ENCODE assay signal across 8 cellular contexts in genomic region chr7:76047811-76048667, GRCh38. TPM values are rescaled to one million over a fixed set of nuclear protein-coding genes. Genes with fewer than 3 reads are reported as not detected.
A peak's percentile ranks its signal among the peaks of the same experiment; 100 is the strongest.
DNase-seq lines count a peak whose midpoint lies in the region; ATAC-seq and TF ChIP-seq lines count a peak whose summit lies in the region.

TSS of gene MDH2 (plus strand) at chr7:76048106. CDS start at chr7:76048161, 55 bp downstream.
TSS of gene STYXL1 (minus strand) at chr7:76048000. CDS start at chr7:76030523, 17,477 bp downstream.

- peak; percentile 95 for ATAC-seq in GM21619 (IDR thresholded peaks at IDR 0.05; ENCODE audit: unreplicated experiment)

- intact Hi-C loops in PC-9 (cut with micrococcal nuclease; ENCODE audit: unreplicated experiment) = loop anchor here (2.0 to 5.0 kb wide), 3 partner anchors 56 to 244 kb away; partner anchors contain the start of gene TMEM120A

- H2AFZ ChIP-seq in PC-9 = peak within 1 kb of the TSS; percentile 90

- TSS peak; percentile 56 for BruUV-seq in PC-9 (replicated peaks; lab: Mats Ljungman, UMichigan)

- TF ChIP-seq CTCF in PC-9 (conservative IDR thresholded peaks at IDR 0.05) = no peak
- no peak for TF ChIP-seq CTCF in epithelial cell of proximal tubule (conservative IDR thresholded peaks at IDR 0.05; ENCODE audit: low read depth, low read length)

- H3F3A ChIP-seq in PC-9 (ENCODE audit: insufficient read depth, low read depth) = peaks cover 32% of the 10 kb centered on the region

- H3K27ac ChIP-seq in PC-9 = peak within 1 kb of the TSS; percentile 83

- H3K79me2 ChIP-seq in PC-9 (ENCODE audit: low read depth) = peaks cover 89% of the 10 kb centered on the region

- peaks cover 15% of the 10 kb centered on the region for H3K4me1 ChIP-seq in PC-9 (replicated peaks; ENCODE audit: insufficient read depth)

- H4K20me1 ChIP-seq in PC-9 (ENCODE audit: insufficient read depth) = peaks cover 10% of the 10 kb centered on the region; the same call in 1 of the 2 replicates

- POLR2A ChIA-PET in PC-9 (lab: Charles Lee; ENCODE audit: unreplicated experiment) = interaction anchor here (0.6 to 1.0 kb wide), 8 partner anchors 42 to 1864 kb away, joined by 3 to 8 read pairs (median 4); partner anchors contain the start of gene RHBDD2

- 0 out of 2 replicates have a peak, but pooled peaks have one; percentile 17 for TF ChIP-seq EP300 in Ishikawa (IDR thresholded peaks at IDR 0.05; ENCODE audit: borderline replicate concordance)

- no peaks in the 10 kb centered on the region for H3K27me3 ChIP-seq in PC-9 (ENCODE audit: insufficient read depth, low read depth)

- no peaks in the 10 kb centered on the region for H3K9me2 ChIP-seq in PC-9 (ENCODE audit: insufficient read depth)

- no peaks in the 10 kb centered on the region for H3K9me3 ChIP-seq in PC-9 (ENCODE audit: insufficient read depth, low read depth)

- DNase-seq in DMS53 (lab: John Stamatoyannopoulos, UW) (peak; percentile 99), PC-9 (peak; percentile 93 to 97), epithelial cell of proximal tubule (ENCODE audit: low read depth) (peak; percentile 66), mucosa of gallbladder (ENCODE audit: low spot score) (peak; percentile 96)
- peak; percentile 84 for DNase-seq in activated T-cell treated with anti-CD3 and anti-CD28 coated beads, Interleukin-2, amount 50 U/mL, for 1 hour
- peak; percentile 85 for DNase-seq in stimulated activated CD8-positive, alpha-beta memory T cell treated with anti-CD3 and anti-CD28 coated beads, Interleukin-4, amount 100 ng/mL, for 24 hours (ENCODE audit: low read depth)

- H3K36me3 ChIP-seq in PC-9 (ENCODE audit: low read depth) = no peaks in the 10 kb centered on the region; the same call in 1 of the 2 replicates

- peak within 1 kb of the TSS; percentile 89 for H3K4me3 ChIP-seq in PC-9
- peak within 1 kb of the TSS; percentile 93 for H3K4me3 ChIP-seq in epithelial cell of proximal tubule (ENCODE audit: low read depth, low read length)

- no peak for TF ChIP-seq RAD21 in Ishikawa (IDR thresholded peaks at IDR 0.05; ENCODE audit: low read depth)

- CTCF ChIA-PET in PC-9 (lab: Charles Lee) = interaction anchor here (0.5 to 0.7 kb wide), 4 partner anchors 28 to 208 kb away, joined by 3 to 8 read pairs (median 4); no protein-coding TSS in a partner anchor

- peak within 1 kb of the TSS; percentile 82 for H3K4me2 ChIP-seq in PC-9

TF ChIP-seq in Ishikawa, 13 proteins besides CTCF, POLR2A, EP300 and RAD21:
- TF ChIP-seq USF1 (IDR thresholded peaks at IDR 0.05) (peak; percentile 35; the same call in 1 of the 2 replicates), TCF12 (IDR thresholded peaks at IDR 0.05; ENCODE audit: low read depth) (peak; percentile 63), NFIC (IDR thresholded peaks at IDR 0.05) (no peak), CEBPB (IDR thresholded peaks at IDR 0.05) (no peak), EGR1 (IDR thresholded peaks at IDR 0.05) (peak; percentile 42; the same call in 1 of the 2 replicates), TEAD4 (IDR thresholded peaks at IDR 0.05) (no peak), FOXM1 (IDR thresholded peaks at IDR 0.05; ENCODE audit: borderline replicate concordance, low read depth) (no peak), REST (IDR thresholded peaks at IDR 0.05; ENCODE audit: low read depth) (0 out of 2 replicates have a peak, but pooled peaks have one; percentile 27), CREB1 (IDR thresholded peaks at IDR 0.05; ENCODE audit: low read depth) (no peak; the same call in 1 of the 2 replicates), YY1 (IDR thresholded peaks at IDR 0.05; ENCODE audit: low read depth) (peak; percentile 58), TAF1 (IDR thresholded peaks at IDR 0.05; ENCODE audit: low read depth) (peak; percentile 95), MAX (IDR thresholded peaks at IDR 0.05) (peak; percentile 92), ZBTB7A (IDR thresholded peaks at IDR 0.05; ENCODE audit: low read depth) (no peak; the same call in 1 of the 2 replicates)

RNA-seq across cellular contexts. Expression of gene MDH2, which starts in this region (rescaled TPM):
- 319 and 328 TPM in 2 replicates for total RNA-seq in PC-9 (2021)
- 123 and 162 TPM in 2 replicates for total RNA-seq in epithelial cell of proximal tubule
- total RNA-seq in mucosa of gallbladder = 135 TPM

RNA-seq across cellular contexts. Expression of gene STYXL1, which starts in this region (rescaled TPM):
- 77.7 and 98.2 TPM in 2 replicates for total RNA-seq in PC-9 (2021)
- 78.0 and 83.6 TPM in 2 replicates for total RNA-seq in epithelial cell of proximal tubule
- total RNA-seq in mucosa of gallbladder = 28.4 TPM

Comparison
In these comparisons a context has a peak if more than half of its experiments do, and no peak if none do; other contexts are left out.
1. Peak in every context shown above with its lines: DNase-seq, ATAC-seq, H3K4me3 ChIP-seq and H3K27ac ChIP-seq.